Comparison of ENCODE assay signal across 9 cellular contexts in the genomic region with DNA sequence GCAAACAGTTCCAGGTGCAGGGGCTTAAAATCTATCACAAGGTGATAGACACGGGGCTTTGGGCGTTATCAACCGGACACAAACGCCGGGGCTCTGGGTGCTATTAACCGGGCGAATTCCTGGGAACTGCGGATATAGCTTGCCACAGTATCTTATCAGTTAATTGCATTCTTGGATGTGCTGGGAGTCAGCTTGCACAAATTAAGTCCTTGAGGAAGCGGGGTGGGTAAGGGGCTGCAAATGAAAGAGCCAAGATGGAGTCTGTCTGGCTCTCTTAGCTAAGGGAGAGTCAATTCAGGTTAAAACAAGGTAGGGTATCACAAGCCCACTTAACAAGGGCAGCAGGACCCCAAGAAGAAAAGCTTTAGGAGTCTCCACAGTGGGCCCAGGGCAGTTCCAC. TPM values are rescaled to one million over a fixed set of nuclear protein-coding genes. Genes with fewer than 3 reads are reported as not detected.
DNase-seq lines count a peak whose midpoint lies in the region; ATAC-seq, FAIRE-seq and TF ChIP-seq lines count a peak whose summit lies in the region.
"Not testable (repeated sequence)": the region's sequence is repeated elsewhere in the genome, so short reads cannot be mapped to it uniquely, and the experiment has no call there.
"Had no signal": no experiment of that assay in that cellular context is flagged by ENCODE, and none has a peak within 500 bp of the region (broad histone marks: within the 10 kb centered on the region; RNA-seq: fewer than 3 reads in every experiment).

No MANE protein-coding gene starts in this region.

- FAIRE-seq in K562 (lab: Jason Lieb, UNC), result not testable (repeated sequence)

- TF ChIP-seq POLR2A in K562 (conservative IDR thresholded peaks at IDR 0.05), result not testable (repeated sequence)

- peak overlapping the region; percentile 99 for H3K9ac ChIP-seq in Loucy (ENCODE audit: low read depth, low read length, poor library complexity, severe bottlenecking)
- peak overlapping the region in 1 of 2 experiments; percentile 78; a peak in 2 of 4 replicates for H3K9ac ChIP-seq in K562 (ENCODE audit: insufficient read depth in 1 of 2, low read depth in 2 of 2, low read length in 2 of 2)
- H3K9ac ChIP-seq in neural progenitor cell, result not testable (repeated sequence)

- TF ChIP-seq EP300 in K562 (IDR thresholded peaks at IDR 0.05; ENCODE audit: low read length), result peak; percentile 47; the same call in 1 of the 2 replicates

- H2AFZ ChIP-seq in Loucy (ENCODE audit: low read length); K562 (ENCODE audit: low read depth, low read length); neural progenitor cell (replicated peaks): not testable (repeated sequence)

- H3K4me1 Mint-ChIP-seq in CD4-positive, CD25-positive, alpha-beta regulatory T cell, result peaks cover 14 to 70% (median 47%) of the 10 kb centered on the region in 4 donors
- peaks cover 62% of the 10 kb centered on the region for H3K4me1 Mint-ChIP-seq in activated CD4-positive, alpha-beta T cell treated with anti-CD3 and anti-CD28 coated beads, Interleukin-2, amount 10 ng/mL, durations not matched to agents 7 days and 5 days
- peaks cover 49% of the 10 kb centered on the region for H3K4me1 Mint-ChIP-seq in activated T-helper 17 cell treated with anti-CD3 and anti-CD28 coated beads, Interleukin-2, amount 50 U/mL, for 72 hours
- H3K4me1 Mint-ChIP-seq in neural progenitor cell, result peaks cover 16% of the 10 kb centered on the region

- not testable (repeated sequence) for H3K9me3 ChIP-seq in CD4-positive, CD25-positive, alpha-beta regulatory T cell (ENCODE audit: control insufficient read depth in 2 of 2, low read length in 2 of 2); Loucy (ENCODE audit: insufficient read depth, low read depth, low read length); K562 (replicated peaks; ENCODE audit: control insufficient read depth, insufficient read depth, low read depth, low read length); neural progenitor cell (ENCODE audit: low read depth); thymus (ENCODE audit: control insufficient read depth)

- H3K27ac ChIP-seq in CD4-positive, CD25-positive, alpha-beta regulatory T cell (ENCODE audit: insufficient read depth, low read length, poor library complexity, severe bottlenecking), result peak overlapping the region; percentile 92
- not testable (repeated sequence) for H3K27ac ChIP-seq in K562 (ENCODE audit: extremely low read depth, low read depth, low read length); neural progenitor cell
- H3K27ac ChIP-seq in thymus (ENCODE audit: low read depth), result peak overlapping the region; percentile 92

- TF ChIP-seq RAD21 in K562 (CRISPR knock-in tag; conservative IDR thresholded peaks at IDR 0.05 in 1 of 2, IDR thresholded peaks at IDR 0.05 in 1 of 2), result not testable (repeated sequence)

- in situ Hi-C loops in K562 (cut with MboI), result not testable (repeated sequence)

- whole genome bisulfite sequencing in K562 (ENCODE audit: insufficient coverage, low coverage, missing lambda C conversion rate), result 0% methylated on average over 9 of the region's 9 CpGs
- WGBS in thymus, result 96% methylated on average over 9 of the region's 9 CpGs

- not testable (repeated sequence) for H3K9me3 Mint-ChIP-seq in CD4-positive, CD25-positive, alpha-beta regulatory T cell; activated CD4-positive, alpha-beta T cell treated with anti-CD3 and anti-CD28 coated beads, Interleukin-2, amount 10 ng/mL, durations not matched to agents 7 days and 5 days; activated T-helper 17 cell treated with anti-CD3 and anti-CD28 coated beads, Interleukin-2, amount 50 U/mL, for 72 hours; neural progenitor cell

- peaks cover 24% of the 10 kb centered on the region for H3K36me3 Mint-ChIP-seq in CD4-positive, CD25-positive, alpha-beta regulatory T cell
- H3K36me3 Mint-ChIP-seq in activated CD4-positive, alpha-beta T cell treated with anti-CD3 and anti-CD28 coated beads, Interleukin-2, amount 10 ng/mL, durations not matched to agents 7 days and 5 days (ENCODE audit: low read depth), result peaks cover 36% of the 10 kb centered on the region
- H3K36me3 Mint-ChIP-seq in activated T-helper 17 cell treated with anti-CD3 and anti-CD28 coated beads, Interleukin-2, amount 50 U/mL, for 72 hours (ENCODE audit: low read depth), result peaks cover 40% of the 10 kb centered on the region
- H3K36me3 Mint-ChIP-seq in neural progenitor cell, result not testable (repeated sequence)

- not testable (repeated sequence) for H3K27me3 Mint-ChIP-seq in CD4-positive, CD25-positive, alpha-beta regulatory T cell; activated CD4-positive, alpha-beta T cell treated with anti-CD3 and anti-CD28 coated beads, Interleukin-2, amount 10 ng/mL, durations not matched to agents 7 days and 5 days; activated T-helper 17 cell treated with anti-CD3 and anti-CD28 coated beads, Interleukin-2, amount 50 U/mL, for 72 hours
- peaks cover 10% of the 10 kb centered on the region for H3K27me3 Mint-ChIP-seq in neural progenitor cell (ENCODE audit: insufficient read depth, low read depth)

- CTCF ChIA-PET in activated CD4-positive, alpha-beta T cell treated with anti-CD3 and anti-CD28 coated beads, Interleukin-2, amount 10 ng/mL, durations not matched to agents 7 days and 5 days (lab: Charles Lee), result interaction anchor here (0.6 to 12.5 kb wide), 6 partner anchors 14 to 939 kb away, joined by 3 to 101 read pairs (median 5); no protein-coding TSS in a partner anchor
- CTCF ChIA-PET in K562 (lab: Yijun Ruan, JAX; ENCODE audit: low intra/inter-chr PET ratio), result not testable (repeated sequence)

- POLR2A ChIA-PET in activated CD4-positive, alpha-beta T cell treated with anti-CD3 and anti-CD28 coated beads, Interleukin-2, amount 10 ng/mL, durations not matched to agents 7 days and 5 days (lab: Charles Lee), result interaction anchor here (1.4 kb wide), 1 partner anchor 30 kb away, joined by 5 read pairs; no protein-coding TSS in a partner anchor
- POLR2A ChIA-PET in K562 (lab: Yijun Ruan, JAX), result not testable (repeated sequence)

- not testable (repeated sequence) for H3K4me3 ChIP-seq in CD4-positive, CD25-positive, alpha-beta regulatory T cell (ENCODE audit: low read depth, low read length); K562; neural progenitor cell; thymus (ENCODE audit: low read length)
- peak overlapping the region; percentile 95 for H3K4me3 ChIP-seq in Loucy (ENCODE audit: low read length, poor library complexity, severe bottlenecking)

- H4K20me1 ChIP-seq in Loucy (ENCODE audit: insufficient read depth, low read length, poor library complexity, severe bottlenecking), result peaks cover 11% of the 10 kb centered on the region
- not testable (repeated sequence) for H4K20me1 ChIP-seq in K562 (replicated peaks; ENCODE audit: control insufficient read depth, insufficient read depth, low read length); neural progenitor cell (ENCODE audit: low read depth)

- not testable (repeated sequence) for H3K36me3 ChIP-seq in CD4-positive, CD25-positive, alpha-beta regulatory T cell (ENCODE audit: control insufficient read depth, insufficient read depth, low read length); Loucy (ENCODE audit: insufficient read depth, low read length); K562 (ENCODE audit: control insufficient read depth, insufficient read depth, low read length); neural progenitor cell
- peaks cover 24% of the 10 kb centered on the region for H3K36me3 ChIP-seq in thymus (ENCODE audit: control insufficient read depth, insufficient read depth)

- H3K4me3 Mint-ChIP-seq in CD4-positive, CD25-positive, alpha-beta regulatory T cell, result peak overlapping the region; percentile 80 to 95 (median 86)
- peak overlapping the region; percentile 95 for H3K4me3 Mint-ChIP-seq in activated CD4-positive, alpha-beta T cell treated with anti-CD3 and anti-CD28 coated beads, Interleukin-2, amount 10 ng/mL, durations not matched to agents 7 days and 5 days
- H3K4me3 Mint-ChIP-seq in activated T-helper 17 cell treated with anti-CD3 and anti-CD28 coated beads, Interleukin-2, amount 50 U/mL, for 72 hours, result peak overlapping the region; percentile 100
- not testable (repeated sequence) for H3K4me3 Mint-ChIP-seq in neural progenitor cell

- not testable (repeated sequence) for TF ChIP-seq CTCF in Loucy (conservative IDR thresholded peaks at IDR 0.05; ENCODE audit: low read length); K562 (IDR thresholded peaks at IDR 0.05 in 2 of 3, conservative IDR thresholded peaks at IDR 0.05 in 1 of 3; ENCODE audit: insufficient read depth in 2 of 3, low read depth in 1 of 3, low read length in 3 of 3); neural progenitor cell (IDR thresholded peaks at IDR 0.05)

- H3K27me3 ChIP-seq in CD4-positive, CD25-positive, alpha-beta regulatory T cell (ENCODE audit: control insufficient read depth, insufficient read depth, low read length); Loucy (ENCODE audit: insufficient read depth, low read length, poor library complexity, severe bottlenecking); K562 (ENCODE audit: control insufficient read depth in 2 of 2, insufficient read depth in 2 of 2, low read length in 2 of 2); neural progenitor cell; thymus (ENCODE audit: control insufficient read depth, insufficient read depth): not testable (repeated sequence)

- H3K27ac Mint-ChIP-seq in CD4-positive, CD25-positive, alpha-beta regulatory T cell, result peak overlapping the region; percentile 100
- H3K27ac Mint-ChIP-seq in activated CD4-positive, alpha-beta T cell treated with anti-CD3 and anti-CD28 coated beads, Interleukin-2, amount 10 ng/mL, durations not matched to agents 7 days and 5 days, result peak overlapping the region; percentile 99
- H3K27ac Mint-ChIP-seq in activated T-helper 17 cell treated with anti-CD3 and anti-CD28 coated beads, Interleukin-2, amount 50 U/mL, for 72 hours, result peak overlapping the region; percentile 100
- peak overlapping the region; percentile 57 for H3K27ac Mint-ChIP-seq in neural progenitor cell

- H3K9me1 ChIP-seq in K562 (ENCODE audit: control insufficient read depth, insufficient read depth, low read length), result not testable (repeated sequence)

- H3K9me2 ChIP-seq in Loucy (replicated peaks; ENCODE audit: low read depth, low read length), result not testable (repeated sequence)

- H3K4me1 ChIP-seq in CD4-positive, CD25-positive, alpha-beta regulatory T cell (ENCODE audit: control insufficient read depth, insufficient read depth, low read length, poor library complexity, severe bottlenecking), result peaks cover 64% of the 10 kb centered on the region
- H3K4me1 ChIP-seq in Loucy (ENCODE audit: insufficient read depth, low read length, poor library complexity, severe bottlenecking) (peaks cover 64% of the 10 kb centered on the region), K562 (replicated peaks in 1 of 2; ENCODE audit: control insufficient read depth in 2 of 2, insufficient read depth in 2 of 2, low read length in 2 of 2) (peaks cover 24 to 47% of the 10 kb centered on the region in 2 experiments), thymus (ENCODE audit: control insufficient read depth, insufficient read depth, low read length) (peaks cover 54% of the 10 kb centered on the region)
- not testable (repeated sequence) for H3K4me1 ChIP-seq in neural progenitor cell

- not testable (repeated sequence) for H3F3A ChIP-seq in Loucy (ENCODE audit: low read depth); neural progenitor cell (ENCODE audit: low read depth)

- intact Hi-C loops in K562 (cut with micrococcal nuclease), result not testable (repeated sequence)

- DNase-seq in CD4-positive, CD25-positive, alpha-beta regulatory T cell; activated CD4-positive, alpha-beta T cell treated with anti-CD3 and anti-CD28 coated beads, Interleukin-2, amount 10 ng/mL, durations not matched to agents 7 days and 5 days; neural progenitor cell (ENCODE audit: low spot score): not testable (repeated sequence)
- DNase-seq in K562 (ENCODE audit: extremely low read depth in 1 of 4, low spot score in 3 of 4) (peak in 1 of 4 experiments; percentile 51), mesenteric fat pad (ENCODE audit: low spot score) (peak; percentile 55)

- not testable (repeated sequence) for BruUV-seq in K562 (replicated peaks; lab: Mats Ljungman, UMichigan)

- H3K79me2 ChIP-seq in Loucy (ENCODE audit: insufficient read depth, low read length), result peaks cover 64% of the 10 kb centered on the region
- H3K79me2 ChIP-seq in K562 (ENCODE audit: control insufficient read depth, insufficient read depth, low read length); neural progenitor cell (ENCODE audit: low read depth): not testable (repeated sequence)

- peak overlapping the region; percentile 92 for H3K4me2 ChIP-seq in Loucy (ENCODE audit: low read depth, low read length, poor library complexity, severe bottlenecking)
- H3K4me2 ChIP-seq in K562 (ENCODE audit: insufficient read depth, low read length); neural progenitor cell: not testable (repeated sequence)

- not testable (repeated sequence) for ATAC-seq in CD4-positive, CD25-positive, alpha-beta regulatory T cell (ENCODE audit: low read depth in 2 of 2); activated T-helper 17 cell treated with anti-CD3 and anti-CD28 coated beads, Interleukin-2, amount 50 U/mL, for 72 hours (replicated peaks); K562

RNA-seq across cellular contexts. Expression of a gene that starts 1.2 kb away (rescaled TPM):
- total RNA-seq in CD4-positive, CD25-positive, alpha-beta regulatory T cell, result 431 TPM
- polyA plus RNA-seq in CD4-positive, CD25-positive, alpha-beta regulatory T cell, result 100 to 1,000 TPM; 104 to 144 (median 130) TPM
- total RNA-seq in activated CD4-positive, alpha-beta T cell treated with anti-CD3 and anti-CD28 coated beads, Interleukin-2, amount 10 ng/mL, durations not matched to agents 7 days and 5 days, result 100 to 1,000 TPM; 302 to 337 TPM
- total RNA-seq in activated T-helper 17 cell treated with anti-CD3 and anti-CD28 coated beads, Interleukin-2, amount 50 U/mL, for 72 hours, result 100 to 1,000 TPM; 176 to 233 TPM
- 0.58 and 3.1 TPM in 2 replicates for total RNA-seq in K562 (2011; cell fraction: chromatin; rRNA removed; ENCODE audit: low replicate concordance)
- 1.8 and 2.0 TPM in 2 replicates for total RNA-seq in K562 (2011; cell fraction: nucleolus; rRNA removed)
- total RNA-seq in K562 (2011; cell fraction: nucleoplasm; rRNA removed), result 0.81 and 1.7 TPM in 2 replicates
- total RNA-seq in K562 (2014; rRNA removed) (0.41 and 0.49 TPM in 2 replicates), K562 (2014; rRNA removed; fragmentation: Illumina TruSeq; extraction: Trizol) (0.07 TPM in 1 of 2 replicates, not detected in the other), K562 (2015; rRNA removed; fragmentation: Illumina TruSeq; extraction: Trizol) (0.18 and 0.19 TPM in 2 replicates), K562 (2021) (0.80 and 0.98 TPM in 2 replicates), mesenteric fat pad (1.3 TPM), neural progenitor cell (ENCODE audit: low replicate concordance) (0.37 TPM in 1 of 2 replicates, not detected in the other)
- polyA plus RNA-seq in K562 (2011; rRNA removed) (0.35 and 0.39 TPM in 2 replicates), K562 (2014; fragmentation: Illumina TruSeq; extraction: Trizol) (0.21 and 0.22 TPM in 2 replicates), K562 (2014; fragmentation: Nextera tagmentation; extraction: Ambion mirVana) (under 1 TPM in 1 of 2 experiments, not detected in 1; 0.06 TPM), K562 (2014; rRNA removed) (0.20 and 0.76 TPM in 2 replicates), thymus (217 TPM)
- polyA plus RNA-seq in K562 (2011; cell fraction: cytosol; rRNA removed), result 0.18 and 0.63 TPM in 2 replicates
- polyA plus RNA-seq in K562 (2011; cell fraction: nucleus; rRNA removed), result 2.9 and 5.1 TPM in 2 replicates
- 0.76 and 3.9 TPM in 2 replicates for polyA plus RNA-seq in K562 (2012)
- 0.15 and 0.46 TPM in 2 replicates for polyA minus RNA-seq in K562 (2011; rRNA and poly(A)+ RNA removed)
- not detected in 2 replicates for polyA minus RNA-seq in K562 (2011; cell fraction: cytosol; rRNA and poly(A)+ RNA removed)
- polyA minus RNA-seq in K562 (2011; cell fraction: nucleus; rRNA and poly(A)+ RNA removed), result 0.81 TPM in 1 of 2 replicates, not detected in the other
- total RNA-seq: A172 had no signal

RNA-seq across cellular contexts. Expression of a gene that starts 42.7 kb away (rescaled TPM):
- 20.4 TPM for total RNA-seq in CD4-positive, CD25-positive, alpha-beta regulatory T cell
- polyA plus RNA-seq in CD4-positive, CD25-positive, alpha-beta regulatory T cell, result under 1 TPM in 1 of 4 donors, not detected in 3; 0.61 TPM
- total RNA-seq in activated CD4-positive, alpha-beta T cell treated with anti-CD3 and anti-CD28 coated beads, Interleukin-2, amount 10 ng/mL, durations not matched to agents 7 days and 5 days, result 1 to 10 TPM; 7.2 to 7.4 TPM
- 10 to 100 TPM; 12.0 to 51.2 TPM for total RNA-seq in activated T-helper 17 cell treated with anti-CD3 and anti-CD28 coated beads, Interleukin-2, amount 50 U/mL, for 72 hours
- total RNA-seq in K562 (2011; cell fraction: chromatin; rRNA removed; ENCODE audit: low replicate concordance), result 36.2 and 42.2 TPM in 2 replicates
- total RNA-seq in K562 (2011; cell fraction: nucleolus; rRNA removed), result 17.0 and 25.8 TPM in 2 replicates
- total RNA-seq in K562 (2011; cell fraction: nucleoplasm; rRNA removed), result 19.2 and 23.9 TPM in 2 replicates
- total RNA-seq in K562 (2014; rRNA removed) (2.2 TPM in 2 replicates), K562 (2014; rRNA removed; fragmentation: Illumina TruSeq; extraction: Trizol) (3.6 and 5.0 TPM in 2 replicates), K562 (2015; rRNA removed; fragmentation: Illumina TruSeq; extraction: Trizol) (6.7 and 6.8 TPM in 2 replicates), K562 (2021) (4.0 and 4.5 TPM in 2 replicates), mesenteric fat pad (5.9 TPM), neural progenitor cell (ENCODE audit: low replicate concordance) (3.3 and 6.2 TPM in 2 replicates)
- polyA plus RNA-seq in K562 (2011; rRNA removed) (6.1 and 7.1 TPM in 2 replicates), K562 (2014; fragmentation: Illumina TruSeq; extraction: Trizol) (3.4 and 4.0 TPM in 2 replicates), K562 (2014; fragmentation: Nextera tagmentation; extraction: Ambion mirVana) (1 to 10 TPM in 1 of 2 experiments, under 1 TPM in 1; 0.65 to 1.2 TPM), K562 (2014; rRNA removed) (4.2 and 6.0 TPM in 2 replicates), thymus (13.1 TPM)
- 1.4 and 2.2 TPM in 2 replicates for polyA plus RNA-seq in K562 (2011; cell fraction: cytosol; rRNA removed)
- 22.7 and 23.4 TPM in 2 replicates for polyA plus RNA-seq in K562 (2011; cell fraction: nucleus; rRNA removed)
- 5.3 and 10.9 TPM in 2 replicates for polyA plus RNA-seq in K562 (2012)
- polyA minus RNA-seq in K562 (2011; rRNA and poly(A)+ RNA removed), result 11.2 and 14.2 TPM in 2 replicates
- polyA minus RNA-seq in K562 (2011; cell fraction: cytosol; rRNA and poly(A)+ RNA removed), result 1.4 and 2.4 TPM in 2 replicates
- polyA minus RNA-seq in K562 (2011; cell fraction: nucleus; rRNA and poly(A)+ RNA removed), result 9.6 and 20.2 TPM in 2 replicates

RNA-seq across cellular contexts. Expression of a gene that starts 48.3 kb away (rescaled TPM):
- total RNA-seq in CD4-positive, CD25-positive, alpha-beta regulatory T cell, result 86.3 TPM
- polyA plus RNA-seq in CD4-positive, CD25-positive, alpha-beta regulatory T cell, result 10 to 100 TPM; 12.9 to 22.6 (median 21.8) TPM
- 10 to 100 TPM; 62.9 to 68.3 TPM for total RNA-seq in activated CD4-positive, alpha-beta T cell treated with anti-CD3 and anti-CD28 coated beads, Interleukin-2, amount 10 ng/mL, durations not matched to agents 7 days and 5 days
- total RNA-seq in activated T-helper 17 cell treated with anti-CD3 and anti-CD28 coated beads, Interleukin-2, amount 50 U/mL, for 72 hours, result 100 to 1,000 TPM in 1 of 2 donors, 10 to 100 TPM in 1; 68.7 to 148 TPM
- total RNA-seq in K562 (2011; cell fraction: chromatin; rRNA removed; ENCODE audit: low replicate concordance), result 58.6 and 187 TPM in 2 replicates
- total RNA-seq in K562 (2011; cell fraction: nucleolus; rRNA removed), result 122 and 125 TPM in 2 replicates
- 80.8 and 84.3 TPM in 2 replicates for total RNA-seq in K562 (2011; cell fraction: nucleoplasm; rRNA removed)
- total RNA-seq in K562 (2014; rRNA removed), result 22.1 and 27.9 TPM in 2 replicates
- 12.0 and 16.2 TPM in 2 replicates for total RNA-seq in K562 (2014; rRNA removed; fragmentation: Illumina TruSeq; extraction: Trizol)
- 26.4 and 26.7 TPM in 2 replicates for total RNA-seq in K562 (2015; rRNA removed; fragmentation: Illumina TruSeq; extraction: Trizol)
- total RNA-seq in K562 (2021), result 41.0 and 43.0 TPM in 2 replicates
- polyA plus RNA-seq in K562 (2011; rRNA removed), result 40.9 and 47.4 TPM in 2 replicates
- 50.7 and 71.9 TPM in 2 replicates for polyA plus RNA-seq in K562 (2011; cell fraction: cytosol; rRNA removed)
- polyA plus RNA-seq in K562 (2011; cell fraction: nucleus; rRNA removed), result 306 and 320 TPM in 2 replicates
- polyA plus RNA-seq in K562 (2012), result 37.9 and 120 TPM in 2 replicates
- 22.5 and 29.2 TPM in 2 replicates for polyA plus RNA-seq in K562 (2014; fragmentation: Illumina TruSeq; extraction: Trizol)
- 1 to 10 TPM in 1 of 2 experiments, under 1 TPM in 1; 0.49 to 2.3 TPM for polyA plus RNA-seq in K562 (2014; fragmentation: Nextera tagmentation; extraction: Ambion mirVana)
- polyA plus RNA-seq in K562 (2014; rRNA removed), result 42.3 and 46.1 TPM in 2 replicates
- polyA minus RNA-seq in K562 (2011; rRNA and poly(A)+ RNA removed), result 16.2 and 25.4 TPM in 2 replicates
- polyA minus RNA-seq in K562 (2011; cell fraction: cytosol; rRNA and poly(A)+ RNA removed), result 19.1 and 23.3 TPM in 2 replicates
- polyA minus RNA-seq in K562 (2011; cell fraction: nucleus; rRNA and poly(A)+ RNA removed), result 68.1 and 83.7 TPM in 2 replicates
- total RNA-seq in mesenteric fat pad, result 47.6 TPM
- total RNA-seq in neural progenitor cell (ENCODE audit: low replicate concordance), result 42.9 and 73.2 TPM in 2 replicates
- 73.2 TPM for polyA plus RNA-seq in thymus

Comparison
In these comparisons a context has a peak if more than half of its experiments do, and no peak if none do; other contexts are left out.
1. RNA of a gene that starts 1.2 kb away (total RNA-seq): 431 TPM in CD4-positive, CD25-positive, alpha-beta regulatory T cell (single experiment), 302 to 337 TPM in activated CD4-positive, alpha-beta T cell treated with anti-CD3 and anti-CD28 coated beads, Interleukin-2, amount 10 ng/mL, durations not matched to agents 7 days and 5 days and 176 to 233 TPM in activated T-helper 17 cell treated with anti-CD3 and anti-CD28 coated beads, Interleukin-2, amount 50 U/mL, for 72 hours; 1.3 TPM in mesenteric fat pad (single experiment), 0.07 to 3.1 TPM in K562 and 0.37 TPM in neural progenitor cell; every median in the first group is over 10 times any median in the second.
2. Peak in every context shown above with its lines, with median percentiles within 50 percentile points of each other: H3K27ac Mint-ChIP-seq.